Comparison of ENCODE assay signal across 1 cellular context in the genomic region with DNA sequence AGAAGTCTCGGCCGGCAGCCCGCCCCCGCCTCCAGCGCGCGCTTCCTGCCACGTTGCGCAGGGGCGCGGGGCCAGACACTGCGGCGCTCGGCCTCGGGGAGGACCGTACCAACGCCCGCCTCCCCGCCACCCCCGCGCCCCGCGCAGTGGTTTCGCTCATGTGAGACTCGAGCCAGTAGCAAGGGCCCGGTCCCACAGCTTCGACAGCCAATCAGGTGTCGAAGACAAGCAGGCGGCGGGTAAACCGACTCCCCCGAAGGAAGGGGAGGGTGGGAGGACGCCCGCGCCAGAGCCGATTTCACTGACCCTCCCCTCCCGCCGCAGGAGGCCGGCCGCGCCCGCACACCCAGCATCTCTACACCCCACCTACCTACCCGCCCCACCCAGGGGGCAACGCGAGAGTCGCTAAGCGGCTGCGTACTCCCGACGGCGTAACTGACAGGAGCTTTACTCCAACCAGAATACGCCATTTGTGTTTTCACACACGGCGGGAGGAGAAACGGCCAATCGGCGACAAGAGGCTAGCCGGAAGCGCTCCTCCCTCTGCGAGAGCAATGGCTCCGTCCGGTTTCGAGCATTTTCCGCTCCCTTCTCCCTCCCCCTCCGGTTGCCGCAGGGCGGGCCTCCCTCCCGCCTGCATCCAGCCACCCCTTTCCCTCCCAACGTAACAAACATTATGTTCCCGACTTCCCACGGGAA.
A peak's percentile ranks its signal among the peaks of the same experiment; 100 is the strongest.
TF ChIP-seq lines count a peak whose summit lies in the region.

No MANE protein-coding gene starts in this region.

TF ChIP-seq in HepG2, 621 proteins besides CTCF, POLR2A, EP300 and RAD21 (continued from another document and continues in another):
- TF ChIP-seq, protein P1, sequence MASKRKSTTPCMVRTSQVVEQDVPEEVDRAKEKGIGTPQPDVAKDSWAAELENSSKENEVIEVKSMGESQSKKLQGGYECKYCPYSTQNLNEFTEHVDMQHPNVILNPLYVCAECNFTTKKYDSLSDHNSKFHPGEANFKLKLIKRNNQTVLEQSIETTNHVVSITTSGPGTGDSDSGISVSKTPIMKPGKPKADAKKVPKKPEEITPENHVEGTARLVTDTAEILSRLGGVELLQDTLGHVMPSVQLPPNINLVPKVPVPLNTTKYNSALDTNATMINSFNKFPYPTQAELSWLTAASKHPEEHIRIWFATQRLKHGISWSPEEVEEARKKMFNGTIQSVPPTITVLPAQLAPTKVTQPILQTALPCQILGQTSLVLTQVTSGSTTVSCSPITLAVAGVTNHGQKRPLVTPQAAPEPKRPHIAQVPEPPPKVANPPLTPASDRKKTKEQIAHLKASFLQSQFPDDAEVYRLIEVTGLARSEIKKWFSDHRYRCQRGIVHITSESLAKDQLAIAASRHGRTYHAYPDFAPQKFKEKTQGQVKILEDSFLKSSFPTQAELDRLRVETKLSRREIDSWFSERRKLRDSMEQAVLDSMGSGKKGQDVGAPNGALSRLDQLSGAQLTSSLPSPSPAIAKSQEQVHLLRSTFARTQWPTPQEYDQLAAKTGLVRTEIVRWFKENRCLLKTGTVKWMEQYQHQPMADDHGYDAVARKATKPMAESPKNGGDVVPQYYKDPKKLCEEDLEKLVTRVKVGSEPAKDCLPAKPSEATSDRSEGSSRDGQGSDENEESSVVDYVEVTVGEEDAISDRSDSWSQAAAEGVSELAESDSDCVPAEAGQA (IDR thresholded peaks at IDR 0.05; ENCODE audit: low read depth): peak; percentile 44
- TF ChIP-seq, protein P1 (CRISPR knock-in tag; IDR thresholded peaks at IDR 0.05; ENCODE audit: borderline replicate concordance): no peak
- TF ChIP-seq NR1H2 (CRISPR knock-in tag; IDR thresholded peaks at IDR 0.05; ENCODE audit: borderline replicate concordance, low read depth) (no peak), SIX4 (CRISPR knock-in tag; IDR thresholded peaks at IDR 0.05) (0 out of 2 replicates have a peak, but pooled peaks have one; percentile 35), ZNF652 (CRISPR knock-in tag; IDR thresholded peaks at IDR 0.05; ENCODE audit: borderline replicate concordance, low read depth) (no peak), TBX3 (IDR thresholded peaks at IDR 0.05; ENCODE audit: borderline replicate concordance) (peak; percentile 4; the same call in 1 of the 2 replicates), ZFP36L1 (CRISPR knock-in tag; IDR thresholded peaks at IDR 0.05) (peak; percentile 90; the same call in 1 of the 2 replicates), YEATS2 (CRISPR knock-in tag; IDR thresholded peaks at IDR 0.05; ENCODE audit: borderline replicate concordance) (peak; percentile 91), KDM2A (CRISPR knock-in tag; IDR thresholded peaks at IDR 0.05; ENCODE audit: borderline replicate concordance, low read depth) (peak; percentile 74), HMGA1 (CRISPR knock-in tag; conservative IDR thresholded peaks at IDR 0.05) (no peak), NFKBIZ (CRISPR knock-in tag; IDR thresholded peaks at IDR 0.05) (0 out of 2 replicates have a peak, but pooled peaks have one; percentile 76), ZNF792 (CRISPR knock-in tag; IDR thresholded peaks at IDR 0.05) (peak; percentile 95), KLF9 (CRISPR knock-in tag; IDR thresholded peaks at IDR 0.05; ENCODE audit: low read depth) (0 out of 2 replicates have a peak, but pooled peaks have one; percentile 40), AGO1 (IDR thresholded peaks at IDR 0.05; ENCODE audit: low read depth, low read length, poor library complexity, severe bottlenecking) (peak; percentile 82), KAT8 (CRISPR knock-in tag; IDR thresholded peaks at IDR 0.05) (peak; percentile 88), U2AF1 (optimal IDR thresholded peaks at IDR 0.05; ENCODE audit: low read depth, low read length) (peak; percentile 79), TGIF2 (CRISPR knock-in tag; IDR thresholded peaks at IDR 0.05) (no peak), ZNF781 (CRISPR knock-in tag; IDR thresholded peaks at IDR 0.05; ENCODE audit: borderline replicate concordance, not compliant biosample characterization) (peak; percentile 77), ZNF24 (IDR thresholded peaks at IDR 0.05) (0 out of 2 replicates have a peak, but pooled peaks have one; percentile 21), ZNF543 (CRISPR knock-in tag; IDR thresholded peaks at IDR 0.05) (peak; percentile 81; the same call in 1 of the 2 replicates)
- TF ChIP-seq, protein P2, sequence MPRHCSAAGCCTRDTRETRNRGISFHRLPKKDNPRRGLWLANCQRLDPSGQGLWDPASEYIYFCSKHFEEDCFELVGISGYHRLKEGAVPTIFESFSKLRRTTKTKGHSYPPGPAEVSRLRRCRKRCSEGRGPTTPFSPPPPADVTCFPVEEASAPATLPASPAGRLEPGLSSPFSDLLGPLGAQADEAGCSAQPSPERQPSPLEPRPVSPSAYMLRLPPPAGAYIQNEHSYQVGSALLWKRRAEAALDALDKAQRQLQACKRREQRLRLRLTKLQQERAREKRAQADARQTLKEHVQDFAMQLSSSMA (CRISPR knock-in tag; IDR thresholded peaks at IDR 0.05): peak; percentile 5; the same call in 1 of the 2 replicates
- TF ChIP-seq, protein P3, sequence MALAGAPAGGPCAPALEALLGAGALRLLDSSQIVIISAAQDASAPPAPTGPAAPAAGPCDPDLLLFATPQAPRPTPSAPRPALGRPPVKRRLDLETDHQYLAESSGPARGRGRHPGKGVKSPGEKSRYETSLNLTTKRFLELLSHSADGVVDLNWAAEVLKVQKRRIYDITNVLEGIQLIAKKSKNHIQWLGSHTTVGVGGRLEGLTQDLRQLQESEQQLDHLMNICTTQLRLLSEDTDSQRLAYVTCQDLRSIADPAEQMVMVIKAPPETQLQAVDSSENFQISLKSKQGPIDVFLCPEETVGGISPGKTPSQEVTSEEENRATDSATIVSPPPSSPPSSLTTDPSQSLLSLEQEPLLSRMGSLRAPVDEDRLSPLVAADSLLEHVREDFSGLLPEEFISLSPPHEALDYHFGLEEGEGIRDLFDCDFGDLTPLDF (CRISPR knock-in tag; IDR thresholded peaks at IDR 0.05): peak; percentile 68; the same call in 1 of the 2 replicates
- TF ChIP-seq, protein P4, sequence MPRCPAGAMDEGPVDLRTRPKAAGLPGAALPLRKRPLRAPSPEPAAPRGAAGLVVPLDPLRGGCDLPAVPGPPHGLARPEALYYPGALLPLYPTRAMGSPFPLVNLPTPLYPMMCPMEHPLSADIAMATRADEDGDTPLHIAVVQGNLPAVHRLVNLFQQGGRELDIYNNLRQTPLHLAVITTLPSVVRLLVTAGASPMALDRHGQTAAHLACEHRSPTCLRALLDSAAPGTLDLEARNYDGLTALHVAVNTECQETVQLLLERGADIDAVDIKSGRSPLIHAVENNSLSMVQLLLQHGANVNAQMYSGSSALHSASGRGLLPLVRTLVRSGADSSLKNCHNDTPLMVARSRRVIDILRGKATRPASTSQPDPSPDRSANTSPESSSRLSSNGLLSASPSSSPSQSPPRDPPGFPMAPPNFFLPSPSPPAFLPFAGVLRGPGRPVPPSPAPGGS (CRISPR knock-in tag; IDR thresholded peaks at IDR 0.05): peak; percentile 86
- TF ChIP-seq, protein P5, sequence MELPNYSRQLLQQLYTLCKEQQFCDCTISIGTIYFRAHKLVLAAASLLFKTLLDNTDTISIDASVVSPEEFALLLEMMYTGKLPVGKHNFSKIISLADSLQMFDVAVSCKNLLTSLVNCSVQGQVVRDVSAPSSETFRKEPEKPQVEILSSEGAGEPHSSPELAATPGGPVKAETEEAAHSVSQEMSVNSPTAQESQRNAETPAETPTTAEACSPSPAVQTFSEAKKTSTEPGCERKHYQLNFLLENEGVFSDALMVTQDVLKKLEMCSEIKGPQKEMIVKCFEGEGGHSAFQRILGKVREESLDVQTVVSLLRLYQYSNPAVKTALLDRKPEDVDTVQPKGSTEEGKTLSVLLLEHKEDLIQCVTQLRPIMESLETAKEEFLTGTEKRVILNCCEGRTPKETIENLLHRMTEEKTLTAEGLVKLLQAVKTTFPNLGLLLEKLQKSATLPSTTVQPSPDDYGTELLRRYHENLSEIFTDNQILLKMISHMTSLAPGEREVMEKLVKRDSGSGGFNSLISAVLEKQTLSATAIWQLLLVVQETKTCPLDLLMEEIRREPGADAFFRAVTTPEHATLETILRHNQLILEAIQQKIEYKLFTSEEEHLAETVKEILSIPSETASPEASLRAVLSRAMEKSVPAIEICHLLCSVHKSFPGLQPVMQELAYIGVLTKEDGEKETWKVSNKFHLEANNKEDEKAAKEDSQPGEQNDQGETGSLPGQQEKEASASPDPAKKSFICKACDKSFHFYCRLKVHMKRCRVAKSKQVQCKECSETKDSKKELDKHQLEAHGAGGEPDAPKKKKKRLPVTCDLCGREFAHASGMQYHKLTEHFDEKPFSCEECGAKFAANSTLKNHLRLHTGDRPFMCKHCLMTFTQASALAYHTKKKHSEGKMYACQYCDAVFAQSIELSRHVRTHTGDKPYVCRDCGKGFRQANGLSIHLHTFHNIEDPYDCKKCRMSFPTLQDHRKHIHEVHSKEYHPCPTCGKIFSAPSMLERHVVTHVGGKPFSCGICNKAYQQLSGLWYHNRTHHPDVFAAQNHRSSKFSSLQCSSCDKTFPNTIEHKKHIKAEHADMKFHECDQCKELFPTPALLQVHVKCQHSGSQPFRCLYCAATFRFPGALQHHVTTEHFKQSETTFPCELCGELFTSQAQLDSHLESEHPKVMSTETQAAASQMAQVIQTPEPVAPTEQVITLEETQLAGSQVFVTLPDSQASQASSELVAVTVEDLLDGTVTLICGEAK (IDR thresholded peaks at IDR 0.05): no peak
- TF ChIP-seq, protein P5 (CRISPR knock-in tag; IDR thresholded peaks at IDR 0.05): no peak; the same call in 1 of the 2 replicates
- TF ChIP-seq, protein P6, sequence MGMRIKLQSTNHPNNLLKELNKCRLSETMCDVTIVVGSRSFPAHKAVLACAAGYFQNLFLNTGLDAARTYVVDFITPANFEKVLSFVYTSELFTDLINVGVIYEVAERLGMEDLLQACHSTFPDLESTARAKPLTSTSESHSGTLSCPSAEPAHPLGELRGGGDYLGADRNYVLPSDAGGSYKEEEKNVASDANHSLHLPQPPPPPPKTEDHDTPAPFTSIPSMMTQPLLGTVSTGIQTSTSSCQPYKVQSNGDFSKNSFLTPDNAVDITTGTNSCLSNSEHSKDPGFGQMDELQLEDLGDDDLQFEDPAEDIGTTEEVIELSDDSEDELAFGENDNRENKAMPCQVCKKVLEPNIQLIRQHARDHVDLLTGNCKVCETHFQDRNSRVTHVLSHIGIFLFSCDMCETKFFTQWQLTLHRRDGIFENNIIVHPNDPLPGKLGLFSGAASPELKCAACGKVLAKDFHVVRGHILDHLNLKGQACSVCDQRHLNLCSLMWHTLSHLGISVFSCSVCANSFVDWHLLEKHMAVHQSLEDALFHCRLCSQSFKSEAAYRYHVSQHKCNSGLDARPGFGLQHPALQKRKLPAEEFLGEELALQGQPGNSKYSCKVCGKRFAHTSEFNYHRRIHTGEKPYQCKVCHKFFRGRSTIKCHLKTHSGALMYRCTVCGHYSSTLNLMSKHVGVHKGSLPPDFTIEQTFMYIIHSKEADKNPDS (CRISPR knock-in tag; IDR thresholded peaks at IDR 0.05): no peak
- TF ChIP-seq, protein P7, sequence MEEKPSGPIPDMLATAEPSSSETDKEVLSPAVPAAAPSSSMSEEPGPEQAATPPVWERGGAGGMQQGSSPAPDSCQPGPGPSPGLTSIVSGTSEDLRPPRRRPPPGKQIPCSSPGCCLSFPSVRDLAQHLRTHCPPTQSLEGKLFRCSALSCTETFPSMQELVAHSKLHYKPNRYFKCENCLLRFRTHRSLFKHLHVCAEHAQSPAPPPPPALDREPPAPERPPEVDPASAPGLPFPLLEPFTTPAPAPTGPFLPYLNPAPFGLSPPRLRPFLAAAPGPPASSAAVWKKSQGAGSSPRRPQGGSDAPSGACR (CRISPR knock-in tag; IDR thresholded peaks at IDR 0.05): 0 out of 2 replicates have a peak, but pooled peaks have one; percentile 70
